In the genomic region with DNA sequence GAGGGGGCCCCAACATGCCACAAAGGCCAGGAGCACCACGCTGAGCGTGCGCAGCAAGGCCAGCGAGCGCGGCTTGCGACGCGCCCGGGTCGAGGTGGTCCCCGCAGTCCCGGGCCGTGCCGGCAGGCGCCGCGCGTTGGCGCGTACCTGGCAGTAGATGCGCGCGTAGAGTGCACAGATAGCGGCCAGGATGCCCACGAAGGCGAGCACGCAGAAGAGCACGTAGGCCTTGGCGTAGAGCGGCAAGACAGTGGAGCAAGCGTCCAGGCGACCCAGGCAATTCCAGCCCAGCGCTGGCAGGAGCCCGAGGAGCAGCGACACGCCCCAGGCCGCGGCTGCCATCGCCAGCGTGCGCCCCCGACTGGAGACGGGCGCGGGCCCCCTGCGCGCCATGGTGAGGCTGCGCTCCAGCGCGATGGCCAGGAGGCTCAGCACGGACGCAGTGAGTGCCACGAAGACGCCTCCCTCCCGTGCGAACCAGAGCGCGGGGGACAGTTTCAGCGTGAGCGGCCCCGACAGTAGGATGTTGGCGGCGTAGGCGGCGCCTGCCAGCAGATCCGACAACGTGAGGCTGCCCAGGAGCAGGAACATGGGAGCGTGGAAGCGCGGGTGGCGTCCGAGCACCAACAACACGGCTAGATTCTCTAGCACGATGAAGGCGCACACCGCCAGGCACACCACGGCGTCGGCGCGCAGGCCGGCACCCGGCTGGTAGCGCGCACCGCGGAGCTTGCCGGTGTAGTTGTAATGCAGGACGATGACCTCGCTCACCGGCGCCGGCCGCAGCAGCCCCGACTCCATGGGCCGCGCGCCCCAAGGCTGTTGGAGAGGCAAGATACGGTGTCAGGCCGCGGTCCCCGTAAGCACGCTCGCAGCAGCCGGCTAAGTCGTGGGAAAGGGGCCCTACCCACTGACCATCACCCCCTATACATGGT, we compare ENCODE assay signal across 11 cellular contexts. TPM values are rescaled to one million over a fixed set of nuclear protein-coding genes. Genes with fewer than 3 reads are reported as not detected.
DNase-seq lines count a peak whose midpoint lies in the region; ATAC-seq and TF ChIP-seq lines count a peak whose summit lies in the region.
"Had no signal": no experiment of that assay in that cellular context is flagged by ENCODE, and none has a peak within 500 bp of the region (broad histone marks: within the 10 kb centered on the region; RNA-seq: fewer than 3 reads in every experiment).

No MANE protein-coding gene starts in this region.

- no peaks in the 10 kb centered on the region for H3K36me3 ChIP-seq in naive thymus-derived CD4-positive, alpha-beta T cell (ENCODE audit: control insufficient read depth in 2 of 3, insufficient read depth in 3 of 3, low read length in 3 of 3)

- peaks cover 61% of the 10 kb centered on the region for H3K27me3 Mint-ChIP-seq in CD4-positive, alpha-beta T cell
- peaks cover 57% of the 10 kb centered on the region for H3K27me3 Mint-ChIP-seq in T-helper 17 cell
- H3K27me3 Mint-ChIP-seq in brain: peaks cover 83% of the 10 kb centered on the region
- peaks cover 45 to 68% (median 50%) of the 10 kb centered on the region in 5 donors for H3K27me3 Mint-ChIP-seq in naive thymus-derived CD4-positive, alpha-beta T cell

- no peak overlapping the region for H3K4me3 Mint-ChIP-seq in CD4-positive, alpha-beta T cell
- no peak overlapping the region for H3K4me3 Mint-ChIP-seq in T-helper 17 cell
- H3K4me3 Mint-ChIP-seq in brain: peak overlapping the region in 4 of 5 experiments; percentile 54 to 65 (median 62)
- peak overlapping the region in 8 of 10 donors; percentile 32 to 81 (median 64) for H3K4me3 Mint-ChIP-seq in naive thymus-derived CD4-positive, alpha-beta T cell

- H3K4me1 ChIP-seq in naive thymus-derived CD4-positive, alpha-beta T cell (ENCODE audit: control insufficient read depth in 2 of 2, insufficient read depth in 2 of 2, low read length in 2 of 2): peaks cover 11 to 43% of the 10 kb centered on the region in 2 donors

- H3K4me3 ChIP-seq in naive thymus-derived CD4-positive, alpha-beta T cell (ENCODE audit: low read length): peak overlapping the region; percentile 16

- POLR2A ChIA-PET in CD4-positive, alpha-beta T cell (lab: Charles Lee): no interaction called here
- POLR2A ChIA-PET in naive thymus-derived CD4-positive, alpha-beta T cell (lab: Charles Lee): no interaction called here

- H3K27me3 ChIP-seq in CD4-positive, alpha-beta T cell (ENCODE audit: control insufficient read depth, insufficient read depth, low read length): peaks cover 59% of the 10 kb centered on the region
- peaks cover 0 to 17% of the 10 kb centered on the region in 2 donors for H3K27me3 ChIP-seq in naive thymus-derived CD4-positive, alpha-beta T cell (ENCODE audit: control insufficient read depth in 2 of 2, insufficient read depth in 2 of 2, low read length in 2 of 2)

- no peaks in the 10 kb centered on the region for H3K9me3 ChIP-seq in CD4-positive, alpha-beta T cell (ENCODE audit: control insufficient read depth, low read length)
- no peaks in the 10 kb centered on the region for H3K9me3 ChIP-seq in T-helper 17 cell (ENCODE audit: control insufficient read depth, low read length, poor library complexity, severe bottlenecking)
- no peaks in the 10 kb centered on the region for H3K9me3 ChIP-seq in naive thymus-derived CD4-positive, alpha-beta T cell (ENCODE audit: control insufficient read depth in 2 of 3, low read length in 3 of 3)

- no peak overlapping the region for H3K27ac Mint-ChIP-seq in CD4-positive, alpha-beta T cell
- H3K27ac Mint-ChIP-seq in T-helper 17 cell (no peak overlapping the region), brain (no peak overlapping the region)
- H3K27ac Mint-ChIP-seq in naive thymus-derived CD4-positive, alpha-beta T cell: no peak overlapping the region

- H3K9me3 Mint-ChIP-seq in CD4-positive, alpha-beta T cell: no peaks in the 10 kb centered on the region
- H3K9me3 Mint-ChIP-seq in brain: peaks cover 0 to 7% (median 4%) of the 10 kb centered on the region in 5 experiments
- peaks cover 0 to 2% (median 0%) of the 10 kb centered on the region in 11 donors for H3K9me3 Mint-ChIP-seq in naive thymus-derived CD4-positive, alpha-beta T cell

- no peak for TF ChIP-seq CTCF in CD4-positive, alpha-beta T cell (IDR thresholded peaks at IDR 0.05)
- no peak for TF ChIP-seq CTCF in brain (conservative IDR thresholded peaks at IDR 0.05)

- ATAC-seq in CD4-positive, alpha-beta T cell (ENCODE audit: poor library complexity): peak; percentile 68
- peak; percentile 75 for ATAC-seq in T-helper 17 cell
- ATAC-seq in naive thymus-derived CD4-positive, alpha-beta T cell: peak; percentile 49
- ATAC-seq in GM18907 (IDR thresholded peaks at IDR 0.05; ENCODE audit: unreplicated experiment): no peak

- CTCF ChIA-PET in CD4-positive, alpha-beta T cell (lab: Charles Lee): no interaction called here
- CTCF ChIA-PET in naive thymus-derived CD4-positive, alpha-beta T cell (lab: Charles Lee): no interaction called here

- peak in 7 of 10 experiments; percentile 16 to 48 (median 29) for DNase-seq in CD4-positive, alpha-beta T cell
- DNase-seq in T-helper 17 cell: peak in 1 of 3 donors; percentile 24
- DNase-seq in naive thymus-derived CD4-positive, alpha-beta T cell: peak in 3 of 9 donors; percentile 29 to 52 (median 37)
- no peak for DNase-seq in KG1 (lab: John Stamatoyannopoulos, UW)
- DNase-seq in NCI-H2196 treated with DMSO at 0.1 percent for 48 hours (lab: John Stamatoyannopoulos, UW; ENCODE audit: unreplicated experiment): no peak
- no peak for DNase-seq in COR-L47 (lab: John Stamatoyannopoulos, UW)
- DNase-seq: effector memory CD4-positive, alpha-beta T cell; NCI-H345 had no signal

- intact Hi-C loops in CD4-positive, alpha-beta T cell (cut with DNase I, micrococcal nuclease): no loop called here
- intact Hi-C loops in naive thymus-derived CD4-positive, alpha-beta T cell (cut with micrococcal nuclease): loop anchor here in 1 of 2 donors (5.0 kb wide), 1 partner anchor 222 kb away; no protein-coding TSS in a partner anchor

- H3K4me1 Mint-ChIP-seq in CD4-positive, alpha-beta T cell (ENCODE audit: low read depth): peaks cover 30% of the 10 kb centered on the region
- H3K4me1 Mint-ChIP-seq in T-helper 17 cell (peaks cover 32% of the 10 kb centered on the region), brain (peaks cover 20% of the 10 kb centered on the region)
- H3K4me1 Mint-ChIP-seq in naive thymus-derived CD4-positive, alpha-beta T cell: peaks cover 18 to 38% (median 29%) of the 10 kb centered on the region in 7 donors

- no peak overlapping the region for H3K27ac ChIP-seq in CD4-positive, alpha-beta T cell (ENCODE audit: low read depth, low read length)
- no peak overlapping the region for H3K27ac ChIP-seq in naive thymus-derived CD4-positive, alpha-beta T cell (ENCODE audit: low read depth, low read length)
- H3K27ac ChIP-seq: HL-60 had no signal

- H3K36me3 Mint-ChIP-seq in CD4-positive, alpha-beta T cell (ENCODE audit: low read depth): no peaks in the 10 kb centered on the region
- H3K36me3 Mint-ChIP-seq in T-helper 17 cell (ENCODE audit: low read depth) (peaks cover 17% of the 10 kb centered on the region), brain (no peaks in the 10 kb centered on the region)
- H3K36me3 Mint-ChIP-seq in naive thymus-derived CD4-positive, alpha-beta T cell: peaks cover 0 to 6% (median 1%) of the 10 kb centered on the region in 5 donors

RNA-seq across cellular contexts. Expression of a gene that starts 2.8 kb away (rescaled TPM):
- total RNA-seq in CD4-positive, alpha-beta T cell: under 1 TPM; 0.55 to 0.92 TPM
- 1 to 10 TPM in 1 of 2 donors, under 1 TPM in 1; 0.50 to 1.3 TPM for total RNA-seq in T-helper 17 cell
- 19.0 TPM for polyA plus RNA-seq in brain (ENCODE audit: insufficient read depth, low read depth, low replicate concordance)
- 10 to 100 TPM in 1 of 5 experiments, 1 to 10 TPM in 1, under 1 TPM in 2, not detected in 1; 0.51 to 22.0 (median 3.5) TPM for total RNA-seq in naive thymus-derived CD4-positive, alpha-beta T cell
- polyA plus RNA-seq in naive thymus-derived CD4-positive, alpha-beta T cell: under 1 TPM; 0.53 to 0.55 TPM

RNA-seq across cellular contexts. Expression of a gene that starts 11.3 kb away (rescaled TPM):
- 10 to 100 TPM; 10.5 to 11.6 TPM for total RNA-seq in CD4-positive, alpha-beta T cell
- total RNA-seq in T-helper 17 cell: 10 to 100 TPM; 13.7 to 27.3 TPM
- 71.4 TPM for polyA plus RNA-seq in brain (ENCODE audit: insufficient read depth, low read depth, low replicate concordance)
- 10 to 100 TPM; 12.9 to 83.6 (median 31.4) TPM for total RNA-seq in naive thymus-derived CD4-positive, alpha-beta T cell
- polyA plus RNA-seq in naive thymus-derived CD4-positive, alpha-beta T cell: 10 to 100 TPM; 21.9 to 37.7 TPM

RNA-seq across cellular contexts. Expression of a gene that starts 29.2 kb away (rescaled TPM):
- 10 to 100 TPM; 81.1 to 84.6 TPM for total RNA-seq in CD4-positive, alpha-beta T cell
- 10 to 100 TPM; 70.6 to 70.7 TPM for total RNA-seq in T-helper 17 cell
- 55.7 TPM for polyA plus RNA-seq in brain (ENCODE audit: insufficient read depth, low read depth, low replicate concordance)
- 10 to 100 TPM; 41.7 to 70.3 (median 56.7) TPM for total RNA-seq in naive thymus-derived CD4-positive, alpha-beta T cell
- 10 to 100 TPM; 12.9 to 21.8 TPM for polyA plus RNA-seq in naive thymus-derived CD4-positive, alpha-beta T cell

RNA-seq across cellular contexts. Expression of a gene that starts 51.3 kb away (rescaled TPM):
- 10 to 100 TPM; 36.8 to 39.6 TPM for total RNA-seq in CD4-positive, alpha-beta T cell
- 10 to 100 TPM; 33.9 to 43.7 TPM for total RNA-seq in T-helper 17 cell
- polyA plus RNA-seq in brain (ENCODE audit: insufficient read depth, low read depth, low replicate concordance): 23.3 TPM
- 10 to 100 TPM; 48.4 to 84.1 (median 60.4) TPM for total RNA-seq in naive thymus-derived CD4-positive, alpha-beta T cell
- 10 to 100 TPM; 13.7 to 47.6 TPM for polyA plus RNA-seq in naive thymus-derived CD4-positive, alpha-beta T cell

RNA-seq across cellular contexts. Expression of a gene that starts 54.3 kb away (rescaled TPM):
- total RNA-seq in CD4-positive, alpha-beta T cell: 10 to 100 TPM; 83.3 to 84.0 TPM
- total RNA-seq in T-helper 17 cell: 10 to 100 TPM; 71.0 to 83.3 TPM
- polyA plus RNA-seq in brain (ENCODE audit: insufficient read depth, low read depth, low replicate concordance): 91.5 TPM
- total RNA-seq in naive thymus-derived CD4-positive, alpha-beta T cell: 10 to 100 TPM; 20.5 to 73.9 (median 47.5) TPM
- 100 to 1,000 TPM in 1 of 2 donors, 10 to 100 TPM in 1; 72.9 to 102 TPM for polyA plus RNA-seq in naive thymus-derived CD4-positive, alpha-beta T cell

Comparison
In these comparisons a context has a peak if more than half of its experiments do, and no peak if none do; other contexts are left out.
1. DNase-seq: peak in CD4-positive, alpha-beta T cell (7 of 10); none in KG1 (single experiment), NCI-H2196 treated with DMSO at 0.1 percent for 48 hours (single experiment) and COR-L47 (single experiment).
2. H3K4me3 Mint-ChIP-seq: peak in brain (4 of 5) and naive thymus-derived CD4-positive, alpha-beta T cell (8 of 10); none in CD4-positive, alpha-beta T cell (single experiment) and T-helper 17 cell (single experiment).